In genomic region chr16:51615141-51615540, GRCh38 we compare ENCODE assay signal across 25 cellular contexts.
"Had no signal": no experiment of that assay in that cellular context is flagged by ENCODE, and none has a peak within 500 bp of the region (broad histone marks: within the 10 kb centered on the region; RNA-seq: fewer than 3 reads in every experiment).

No MANE protein-coding gene starts in this region.

- H3K27ac ChIP-seq: ascending aorta, KMS-11, SJCRH30, SK-N-MC had no signal

- H3K4me3 ChIP-seq: ascending aorta, SJCRH30, SK-N-MC had no signal

- DNase-seq: activated CD4-positive, alpha-beta T cell treated with anti-CD3 and anti-CD28 coated beads for 36 hours; activated CD4-positive, alpha-beta T cell treated with anti-CD3 and anti-CD28 coated beads, Interleukin-2, amount 10 ng/mL, durations not matched to agents 7 days and 5 days; activated CD4-positive, alpha-beta T cell treated with anti-CD3 and anti-CD28 coated beads, Interleukin-2, amount 50 U/mL, for 48 hours; activated CD8-positive, alpha-beta T cell treated with anti-CD3 and anti-CD28 coated beads, Interleukin-2, amount 10 ng/mL, durations not matched to agents 7 days and 5 days; activated gamma-delta T cell; activated naive CD4-positive, alpha-beta T cell treated with Interleukin-2 at 50 U/mL for 16 hours; activated naive CD8-positive, alpha-beta T cell treated with anti-CD3 and anti-CD28 coated beads, Interleukin-2, amount 10 ng/mL, durations not matched to agents 7 days and 5 days; activated T-cell treated with anti-CD3 and anti-CD28 coated beads, Interleukin-2, amount 50 U/mL, for 24 hours; amygdala; MM.1S; MV-4-11; NCI-H1092; NCI-H1436 treated with DMSO at 0.1 percent for 48 hours; NCI-H1694 treated with DMSO at 0.1 percent for 48 hours; NCI-H2029; NCI-H510A; NCI-H526; OCI-M1; SHP77; SJCRH30; T1000 had no signal

- H3K9me3 ChIP-seq: ascending aorta, SJCRH30 had no signal

- H3K4me1 ChIP-seq: ascending aorta, SJCRH30 had no signal

- H3K36me3 ChIP-seq: ascending aorta, SJCRH30 had no signal

- H3K27me3 ChIP-seq: ascending aorta, SJCRH30 had no signal

- ATAC-seq: activated CD4-positive, alpha-beta T cell treated with anti-CD3 and anti-CD28 coated beads for 36 hours; activated CD4-positive, CD25-positive, alpha-beta regulatory T cell treated with anti-CD3 and anti-CD28 coated beads, Interleukin-2, amount 50 U/mL, for 24 hours; activated CD8-positive, alpha-beta T cell treated with anti-CD3 and anti-CD28 coated beads, Interleukin-2, amount 10 ng/mL, durations not matched to agents 7 days and 5 days had no signal

- H3K4me2 ChIP-seq: KMS-11 had no signal

- H3K9ac ChIP-seq: KMS-11 had no signal
